2 cellular contexts compared by ENCODE assay signal in genomic region chr11:17548444-17548843, GRCh38.
TF ChIP-seq lines count a peak whose summit lies in the region.

No MANE protein-coding gene starts in this region.

TF ChIP-seq in A549, 52 proteins besides CTCF, POLR2A, EP300 and RAD21:
- TF ChIP-seq ZNF302 (CRISPR knock-in tag; IDR thresholded peaks at IDR 0.05) (no peak), RARB (CRISPR knock-in tag; IDR thresholded peaks at IDR 0.05) (no peak), KDM5A (IDR thresholded peaks at IDR 0.05) (no peak)

TF ChIP-seq in WTC11, 78 proteins besides CTCF, POLR2A, EP300 and RAD21:
- TF ChIP-seq SOX15 (CRISPR knock-in tag; IDR thresholded peaks at IDR 0.05) (no peak), NFATC4 (CRISPR knock-in tag; IDR thresholded peaks at IDR 0.05) (no peak), SMAD3 (CRISPR knock-in tag; IDR thresholded peaks at IDR 0.05; ENCODE audit: borderline replicate concordance) (no peak), ETV6 (CRISPR knock-in tag; IDR thresholded peaks at IDR 0.05) (no peak), ZBTB21 (CRISPR knock-in tag; IDR thresholded peaks at IDR 0.05; ENCODE audit: borderline replicate concordance) (no peak), PREB (CRISPR knock-in tag; IDR thresholded peaks at IDR 0.05; ENCODE audit: borderline replicate concordance) (no peak), NFYB (CRISPR knock-in tag; conservative IDR thresholded peaks at IDR 0.05; ENCODE audit: low read depth) (no peak), AFF4 (CRISPR knock-in tag; IDR thresholded peaks at IDR 0.05; ENCODE audit: borderline replicate concordance) (no peak), JUN (CRISPR knock-in tag; IDR thresholded peaks at IDR 0.05) (no peak), GABPB1 (CRISPR knock-in tag; IDR thresholded peaks at IDR 0.05) (no peak), GRHL2 (CRISPR knock-in tag; IDR thresholded peaks at IDR 0.05; ENCODE audit: insufficient replicate concordance, severe bottlenecking) (no peak)
